ENCODE assay signal across 19 cellular contexts in the genomic region with DNA sequence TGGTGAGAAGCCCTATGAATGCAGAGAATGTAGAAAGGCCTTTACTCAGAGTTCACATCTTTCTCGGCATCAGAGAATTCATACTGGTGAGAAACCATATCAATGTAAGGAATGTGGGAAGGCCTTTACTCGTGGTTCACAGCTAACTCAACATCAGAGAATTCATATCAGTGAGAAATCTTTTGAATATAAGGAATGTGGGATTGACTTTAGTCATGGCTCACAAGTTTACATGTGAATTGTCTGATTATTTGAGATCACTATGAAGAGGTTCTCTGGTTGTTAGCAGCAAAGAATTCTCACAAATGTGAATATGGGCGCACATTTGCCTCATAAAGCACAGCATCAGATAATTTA. TPM values are rescaled to one million over a fixed set of nuclear protein-coding genes. Genes with fewer than 3 reads are reported as not detected.
DNase-seq lines count a peak whose midpoint lies in the region; TF ChIP-seq lines count a peak whose summit lies in the region.
"Had no signal": no experiment of that assay in that cellular context is flagged by ENCODE, and none has a peak within 500 bp of the region (broad histone marks: within the 10 kb centered on the region; RNA-seq: fewer than 3 reads in every experiment).

No MANE protein-coding gene starts in this region.

- H3K4me2 ChIP-seq in BLaER1 (no peak overlapping the region), GM23248 (ENCODE audit: unreplicated experiment) (no peak overlapping the region), osteoblast (ENCODE audit: insufficient read depth, low read length) (no peak overlapping the region)

- in situ Hi-C loops in GM23248 (cut with MboI), result no loop called here

- peak overlapping the region; percentile 41; the same call in 1 of the 2 replicates for H3K4me3 ChIP-seq in BLaER1
- peak overlapping the region; percentile 26; the same call in 1 of the 2 replicates for H3K4me3 ChIP-seq in HUES64 (ENCODE audit: low read length)
- H3K4me3 ChIP-seq in rectal smooth muscle tissue (ENCODE audit: low read length), result peak overlapping the region; percentile 19
- no peak overlapping the region for H3K4me3 ChIP-seq in GM23248
- H3K4me3 ChIP-seq in osteoblast (ENCODE audit: insufficient read depth, low read length), result no peak overlapping the region
- H3K4me3 ChIP-seq: SJCRH30 had no signal

- no peaks in the 10 kb centered on the region for H3K9me2 ChIP-seq in GM23248 (ENCODE audit: insufficient read depth)

- H3K9me3 ChIP-seq in BLaER1, result peaks cover 100% of the 10 kb centered on the region
- peaks cover 97% of the 10 kb centered on the region for H3K9me3 ChIP-seq in HUES64 (ENCODE audit: insufficient read depth, low read depth, low read length)
- H3K9me3 ChIP-seq in GM23248 (ENCODE audit: low read depth), result peaks cover 42% of the 10 kb centered on the region
- peaks cover 70% of the 10 kb centered on the region for H3K9me3 ChIP-seq in osteoblast (ENCODE audit: low read depth, low read length)

- H3K27me3 ChIP-seq in BLaER1 (no peaks in the 10 kb centered on the region), HUES64 (ENCODE audit: insufficient read depth, low read length) (no peaks in the 10 kb centered on the region), rectal smooth muscle tissue (ENCODE audit: control insufficient read depth, insufficient read depth, low read length) (no peaks in the 10 kb centered on the region), GM23248 (replicated peaks; ENCODE audit: insufficient read depth) (no peaks in the 10 kb centered on the region), osteoblast (ENCODE audit: insufficient read depth, low read length) (no peaks in the 10 kb centered on the region)
- H3K27me3 ChIP-seq: SJCRH30 had no signal

- no peaks in the 10 kb centered on the region for H3K4me1 ChIP-seq in BLaER1
- H3K4me1 ChIP-seq in HUES64 (ENCODE audit: insufficient read depth, low read length), result no peaks in the 10 kb centered on the region
- no peaks in the 10 kb centered on the region for H3K4me1 ChIP-seq in rectal smooth muscle tissue (ENCODE audit: control insufficient read depth, insufficient read depth, low read length)
- no peaks in the 10 kb centered on the region for H3K4me1 ChIP-seq in GM23248 (ENCODE audit: insufficient read depth)
- H3K4me1 ChIP-seq in osteoblast (ENCODE audit: insufficient read depth, low read length), result no peaks in the 10 kb centered on the region
- H3K4me1 ChIP-seq: SJCRH30 had no signal

- H3K27ac ChIP-seq in BLaER1 (no peak overlapping the region), HUES64 (ENCODE audit: low read depth, low read length) (no peak overlapping the region), rectal smooth muscle tissue (ENCODE audit: low read depth, low read length) (no peak overlapping the region), GM23248 (no peak overlapping the region), osteoblast (ENCODE audit: low read depth, low read length) (no peak overlapping the region)
- H3K27ac ChIP-seq: HL-60, SJCRH30 had no signal

- peaks cover 24% of the 10 kb centered on the region for H3F3A ChIP-seq in GM23248 (ENCODE audit: insufficient read depth)

- no peaks in the 10 kb centered on the region for H3K27me3 Mint-ChIP-seq in type B pancreatic cell

- DNase-seq in foreskin melanocyte (peak; percentile 1), NOMO-1 treated with dmso at 0.1 percent for 144 hours (lab: John Stamatoyannopoulos, UW; ENCODE audit: unreplicated experiment) (no peak), type B pancreatic cell (ENCODE audit: extremely low spot score, unreplicated experiment) (no peak), GM23248 (no peak), osteoblast (ENCODE audit: insufficient read length, low spot score, missing footprints) (no peak)
- DNase-seq: C1 segment of cervical spinal cord, COR-L47, DMS153, KG1, NCI-H1436, NCI-H2029 treated with DMSO at 0.1 percent for 48 hours, NCI-H510A, NCI-H774, PC-3 had no signal

- WGBS in HUES64, result 94% methylated on average over 2 of the region's 3 CpGs
- 80 to 91% methylated on average over 3 of the region's 3 CpGs for WGBS in GM23248 (ENCODE audit: low coverage in 1 of 2, low lambda C conversion rate in 2 of 2, missing lambda C conversion rate in 2 of 2), 2 experiments

- H3K9ac ChIP-seq in BLaER1 (no peak overlapping the region), HUES64 (ENCODE audit: low read depth, low read length) (no peak overlapping the region), rectal smooth muscle tissue (ENCODE audit: low read length) (no peak overlapping the region), GM23248 (no peak overlapping the region)

- no peak overlapping the region for H2AFZ ChIP-seq in GM23248
- no peak overlapping the region for H2AFZ ChIP-seq in osteoblast (ENCODE audit: low read length)

- no peaks in the 10 kb centered on the region for H4K20me1 ChIP-seq in BLaER1
- no peaks in the 10 kb centered on the region for H4K20me1 ChIP-seq in GM23248 (ENCODE audit: insufficient read depth)
- H4K20me1 ChIP-seq in osteoblast (ENCODE audit: insufficient read depth, low read length), result no peaks in the 10 kb centered on the region

- H3K36me3 Mint-ChIP-seq in type B pancreatic cell, result peaks cover 74% of the 10 kb centered on the region

- H3K36me3 ChIP-seq in BLaER1 (peaks cover 93% of the 10 kb centered on the region), HUES64 (ENCODE audit: insufficient read depth, low read length) (peaks cover 41% of the 10 kb centered on the region), rectal smooth muscle tissue (ENCODE audit: control insufficient read depth, insufficient read depth, low read length) (peaks cover 17% of the 10 kb centered on the region), GM23248 (ENCODE audit: low read depth) (peaks cover 57% of the 10 kb centered on the region), osteoblast (ENCODE audit: insufficient read depth, low read length) (peaks cover 16% of the 10 kb centered on the region)

- no peaks in the 10 kb centered on the region for H3K4me1 Mint-ChIP-seq in type B pancreatic cell (ENCODE audit: unreplicated experiment)

- TF ChIP-seq CTCF in type B pancreatic cell (conservative IDR thresholded peaks at IDR 0.05) (no peak), osteoblast (IDR thresholded peaks at IDR 0.05; ENCODE audit: extremely low read depth, low read depth, low read length) (no peak)

- H3K9me3 Mint-ChIP-seq in type B pancreatic cell, result peaks cover 34% of the 10 kb centered on the region

- H3K79me2 ChIP-seq in GM23248 (ENCODE audit: insufficient read depth), result no peaks in the 10 kb centered on the region
- no peaks in the 10 kb centered on the region for H3K79me2 ChIP-seq in osteoblast (ENCODE audit: insufficient read depth, low read length)

- H3K4me3 Mint-ChIP-seq in type B pancreatic cell, result no peak overlapping the region

- no peak overlapping the region for H3K27ac Mint-ChIP-seq in type B pancreatic cell

RNA-seq across cellular contexts. Expression of a gene that starts 43.7 kb away (rescaled TPM):
- 8.4 TPM for polyA plus RNA-seq in HUES64 (2013, experiment 1 of 2)
- polyA plus RNA-seq in HUES64 (2013, experiment 2 of 2), result 9.8 TPM
- total RNA-seq in type B pancreatic cell (ENCODE audit: low replicate concordance) (11.6 and 14.0 TPM in 2 replicates), osteoblast (9.8 and 10.9 TPM in 2 replicates)
- 3.6 and 25.7 TPM in 2 replicates for total RNA-seq in GM23248 (2014; rRNA removed; shearing (Covaris generic))
- polyA plus RNA-seq in GM23248 (2016; fragmentation: Nextera tagmentation; extraction: Ambion mirVana), result 14.3 and 16.9 TPM in 2 replicates

RNA-seq across cellular contexts. Expression of a gene that starts 50.6 kb away (rescaled TPM):
- polyA plus RNA-seq in HUES64 (2013, experiment 1 of 2), result 7.7 TPM
- polyA plus RNA-seq in HUES64 (2013, experiment 2 of 2), result 6.5 TPM
- 13.3 and 17.3 TPM in 2 replicates for total RNA-seq in type B pancreatic cell (ENCODE audit: low replicate concordance)
- total RNA-seq in GM23248 (2014; rRNA removed; shearing (Covaris generic)), result 5.1 and 10.4 TPM in 2 replicates
- polyA plus RNA-seq in GM23248 (2016; fragmentation: Nextera tagmentation; extraction: Ambion mirVana), result 5.9 and 7.1 TPM in 2 replicates
- total RNA-seq in osteoblast, result 7.2 and 8.5 TPM in 2 replicates

Comparison
In these comparisons a context has a peak if more than half of its experiments do, and no peak if none do; other contexts are left out.
1. H3K4me3 ChIP-seq: peak in BLaER1 (single experiment), HUES64 (single experiment) and rectal smooth muscle tissue (single experiment); none in GM23248 (single experiment) and osteoblast (single experiment).